ENCODE assay signal across 15 cellular contexts in genomic region chr1:92479587-92479986, GRCh38. TPM values are rescaled to one million over a fixed set of nuclear protein-coding genes. Genes with fewer than 3 reads are reported as not detected.
A peak's percentile ranks its signal among the peaks of the same experiment; 100 is the strongest.
DNase-seq lines count a peak whose midpoint lies in the region; TF ChIP-seq lines count a peak whose summit lies in the region.
"Had no signal": no experiment of that assay in that cellular context is flagged by ENCODE, and none has a peak within 500 bp of the region (broad histone marks: within the 10 kb centered on the region; RNA-seq: fewer than 3 reads in every experiment).

No MANE protein-coding gene starts in this region.

- H3K4me1 Mint-ChIP-seq in activated naive CD4-positive, alpha-beta T cell treated with anti-CD3 and anti-CD28 coated beads for 36 hours (ENCODE audit: low read depth), result peaks cover 74% of the 10 kb centered on the region
- peaks cover 72% of the 10 kb centered on the region for H3K4me1 Mint-ChIP-seq in activated CD4-positive, alpha-beta memory T cell treated with anti-CD3 and anti-CD28 coated beads for 36 hours (ENCODE audit: low read depth)
- peaks cover 11% of the 10 kb centered on the region for H3K4me1 Mint-ChIP-seq in glutamatergic neuron (ENCODE audit: low read depth, unreplicated experiment)
- H3K4me1 Mint-ChIP-seq in type B pancreatic cell (ENCODE audit: unreplicated experiment), result peaks cover 20% of the 10 kb centered on the region

- CTCF ChIA-PET in activated naive CD4-positive, alpha-beta T cell treated with anti-CD3 and anti-CD28 coated beads for 36 hours (lab: Charles Lee), result interaction anchor here (1.3 to 4.7 kb wide), 3 partner anchors 19 to 169 kb away, joined by 3 to 17 read pairs (median 3); no protein-coding TSS in a partner anchor
- CTCF ChIA-PET in activated CD4-positive, alpha-beta memory T cell treated with anti-CD3 and anti-CD28 coated beads for 36 hours (lab: Charles Lee), result interaction anchor here (0.7 to 1.4 kb wide), 3 partner anchors 108 to 539 kb away, joined by 3 to 5 read pairs (median 3); no protein-coding TSS in a partner anchor

- H3K4me1 ChIP-seq in colonic mucosa, result peaks cover 21% of the 10 kb centered on the region

- peak overlapping the region; percentile 95 for H3K27ac Mint-ChIP-seq in activated naive CD4-positive, alpha-beta T cell treated with anti-CD3 and anti-CD28 coated beads for 36 hours
- H3K27ac Mint-ChIP-seq in activated CD4-positive, alpha-beta memory T cell treated with anti-CD3 and anti-CD28 coated beads for 36 hours, result peak overlapping the region; percentile 89
- H3K27ac Mint-ChIP-seq in glutamatergic neuron (ENCODE audit: unreplicated experiment) (peak overlapping the region; percentile 18), type B pancreatic cell (no peak overlapping the region)

- H3K36me3 Mint-ChIP-seq in activated naive CD4-positive, alpha-beta T cell treated with anti-CD3 and anti-CD28 coated beads for 36 hours (ENCODE audit: low read depth), result peaks cover 82% of the 10 kb centered on the region
- H3K36me3 Mint-ChIP-seq in activated CD4-positive, alpha-beta memory T cell treated with anti-CD3 and anti-CD28 coated beads for 36 hours, result peaks cover 88% of the 10 kb centered on the region
- H3K36me3 Mint-ChIP-seq in glutamatergic neuron (ENCODE audit: unreplicated experiment) (peaks cover 11% of the 10 kb centered on the region), type B pancreatic cell (no peaks in the 10 kb centered on the region)

- TF ChIP-seq CTCF in glutamatergic neuron (IDR thresholded peaks at IDR 0.05; ENCODE audit: partially characterized antibody, unreplicated experiment), result no peak
- TF ChIP-seq CTCF in type B pancreatic cell (conservative IDR thresholded peaks at IDR 0.05), result no peak
- TF ChIP-seq CTCF in colonic mucosa (IDR thresholded peaks at IDR 0.05), result no peak

- no peaks in the 10 kb centered on the region for H3K9me3 ChIP-seq in colonic mucosa
- H3K9me3 ChIP-seq: right lobe of liver, vagina had no signal

- H3K9ac ChIP-seq in colonic mucosa (ENCODE audit: low read depth in 2 of 2, low read length in 2 of 2), result no peak overlapping the region
- H3K9ac ChIP-seq: KMS-11 had no signal

- no peaks in the 10 kb centered on the region for H3K27me3 Mint-ChIP-seq in activated naive CD4-positive, alpha-beta T cell treated with anti-CD3 and anti-CD28 coated beads for 36 hours (ENCODE audit: low read depth)
- H3K27me3 Mint-ChIP-seq in activated CD4-positive, alpha-beta memory T cell treated with anti-CD3 and anti-CD28 coated beads for 36 hours, result no peaks in the 10 kb centered on the region
- peaks cover 40% of the 10 kb centered on the region for H3K27me3 Mint-ChIP-seq in glutamatergic neuron (ENCODE audit: unreplicated experiment)
- H3K27me3 Mint-ChIP-seq in type B pancreatic cell, result peaks cover 98% of the 10 kb centered on the region

- H3K4me3 Mint-ChIP-seq in activated naive CD4-positive, alpha-beta T cell treated with anti-CD3 and anti-CD28 coated beads for 36 hours, result peak overlapping the region; percentile 67
- peak overlapping the region; percentile 66 for H3K4me3 Mint-ChIP-seq in activated CD4-positive, alpha-beta memory T cell treated with anti-CD3 and anti-CD28 coated beads for 36 hours
- H3K4me3 Mint-ChIP-seq in glutamatergic neuron (ENCODE audit: unreplicated experiment) (peak overlapping the region; percentile 71), type B pancreatic cell (peak overlapping the region; percentile 72)

- no peaks in the 10 kb centered on the region for H3K36me3 ChIP-seq in colonic mucosa
- H3K36me3 ChIP-seq: right lobe of liver, vagina had no signal

- no peak for DNase-seq in activated naive CD4-positive, alpha-beta T cell treated with anti-CD3 and anti-CD28 coated beads for 36 hours
- DNase-seq in activated naive CD4-positive, alpha-beta T cell treated with Interleukin-2 at 50 U/mL for 16 hours, result no peak
- DNase-seq in activated CD4-positive, alpha-beta memory T cell treated with anti-CD3 and anti-CD28 coated beads for 36 hours, result no peak
- DNase-seq in glutamatergic neuron (no peak), type B pancreatic cell (ENCODE audit: extremely low spot score, unreplicated experiment) (no peak), NCI-H2107 (lab: John Stamatoyannopoulos, UW) (no peak), colonic mucosa (no peak), T-helper 9 cell (no peak)
- DNase-seq: cerebellar nuclear complex, EL, right lobe of liver had no signal

- H3K27me3 ChIP-seq in colonic mucosa, result peaks cover 51% of the 10 kb centered on the region

- intact Hi-C loops in activated naive CD4-positive, alpha-beta T cell treated with anti-CD3 and anti-CD28 coated beads for 36 hours (cut with micrococcal nuclease), result loop anchor here (5.0 to 10.0 kb wide), 3 partner anchors 483 to 975 kb away; partner anchors contain the start of genes CDC7 and DIPK1A
- intact Hi-C loops in activated CD4-positive, alpha-beta memory T cell treated with anti-CD3 and anti-CD28 coated beads for 36 hours (cut with micrococcal nuclease), result loop anchor here (2.0 to 10.0 kb wide), 4 partner anchors 15 to 1365 kb away; partner anchors contain the start of gene BTBD8
- intact Hi-C loops in colonic mucosa (cut with DNase I), result no loop called here

- no peak overlapping the region for H3K4me3 ChIP-seq in colonic mucosa
- H3K4me3 ChIP-seq: right lobe of liver, vagina had no signal

- H3K9me3 Mint-ChIP-seq in activated naive CD4-positive, alpha-beta T cell treated with anti-CD3 and anti-CD28 coated beads for 36 hours, result no peaks in the 10 kb centered on the region
- H3K9me3 Mint-ChIP-seq in activated CD4-positive, alpha-beta memory T cell treated with anti-CD3 and anti-CD28 coated beads for 36 hours, result no peaks in the 10 kb centered on the region
- H3K9me3 Mint-ChIP-seq in glutamatergic neuron (ENCODE audit: unreplicated experiment) (peaks cover 12% of the 10 kb centered on the region), type B pancreatic cell (no peaks in the 10 kb centered on the region)

- POLR2A ChIA-PET in activated CD4-positive, alpha-beta memory T cell treated with anti-CD3 and anti-CD28 coated beads for 36 hours (lab: Charles Lee), result interaction anchor here (1.1 kb wide), 1 partner anchor 59 kb away, joined by 3 read pairs; no protein-coding TSS in a partner anchor

- no peak overlapping the region for H3K27ac ChIP-seq in colonic mucosa
- H3K27ac ChIP-seq: KMS-11, right lobe of liver, vagina, VCaP had no signal

RNA-seq across cellular contexts. Expression of gene GFI1, which starts 7.1 kb away (rescaled TPM):
- total RNA-seq in activated naive CD4-positive, alpha-beta T cell treated with anti-CD3 and anti-CD28 coated beads for 36 hours, result 10 to 100 TPM; 42.8 to 44.2 TPM
- 10 to 100 TPM; 53.3 to 55.3 TPM for total RNA-seq in activated CD4-positive, alpha-beta memory T cell treated with anti-CD3 and anti-CD28 coated beads for 36 hours
- total RNA-seq in glutamatergic neuron (ENCODE audit: unreplicated experiment) (not detected), type B pancreatic cell (ENCODE audit: low replicate concordance) (0.10 and 0.17 TPM in 2 replicates), colonic mucosa (1 to 10 TPM; 5.4 to 8.7 TPM)
- total RNA-seq: osteoblast had no signal

Comparison
In these comparisons a context has a peak if more than half of its experiments do, and no peak if none do; other contexts are left out.
1. RNA of gene GFI1, which starts 7.1 kb away (total RNA-seq): 53.3 to 55.3 TPM in activated CD4-positive, alpha-beta memory T cell treated with anti-CD3 and anti-CD28 coated beads for 36 hours and 42.8 to 44.2 TPM in activated naive CD4-positive, alpha-beta T cell treated with anti-CD3 and anti-CD28 coated beads for 36 hours; 5.4 to 8.7 TPM in colonic mucosa, 0.10 to 0.17 TPM in type B pancreatic cell and not detected in glutamatergic neuron (single experiment); every median in the first group is over 4 times any median in the second.
2. Peak in every context shown above with its lines, with median percentiles within 50 percentile points of each other: H3K4me3 Mint-ChIP-seq.